ENCODE assay signal across 11 cellular contexts in genomic region chr4:69930768-69931167, GRCh38. TPM values are rescaled to one million over a fixed set of nuclear protein-coding genes. Genes with fewer than 3 reads are reported as not detected.
"Had no signal": no experiment of that assay in that cellular context is flagged by ENCODE, and none has a peak within 500 bp of the region (broad histone marks: within the 10 kb centered on the region; RNA-seq: fewer than 3 reads in every experiment).

Gene CSN1S1, plus strand, starts transcription at chr4:69931068. Its CDS starts 1,488 bp downstream, at chr4:69932556.

- H3K27ac ChIP-seq: GM23248 had no signal

- FAIRE-seq: H1, H54 had no signal

- H3K4me1 ChIP-seq: HAP-1 had no signal

- H2AFZ ChIP-seq: GM23248, GM23338 had no signal

- H3K36me3 ChIP-seq: HAP-1 had no signal

- H3K4me3 ChIP-seq: GM23248, GM23338, HAP-1 had no signal

- DNase-seq: GM23248, GOT3, H7, H9, HCEC 1CT, HFFc6 had no signal

RNA-seq across cellular contexts. Expression of gene CSN1S1, which starts in this region (rescaled TPM):
- total RNA-seq: GM23248, GM23338, H1, H4, H7, H9, HFFc6 had no signal
